Comparison of ENCODE assay signal across 13 cellular contexts in genomic region chr11:127651175-127651887, GRCh38.
DNase-seq lines count a peak whose midpoint lies in the region; ATAC-seq and TF ChIP-seq lines count a peak whose summit lies in the region.
"Had no signal": no experiment of that assay in that cellular context is flagged by ENCODE, and none has a peak within 500 bp of the region (broad histone marks: within the 10 kb centered on the region; RNA-seq: fewer than 3 reads in every experiment).

No MANE protein-coding gene starts in this region.

- no peak overlapping the region for H3K23ac ChIP-seq in neuronal stem cell (ENCODE audit: low read depth, low read length, poor library complexity)

- no peak overlapping the region for H2BK12ac ChIP-seq in neuronal stem cell (ENCODE audit: low read length)

- H3K27me3 ChIP-seq in MG63 (no peaks in the 10 kb centered on the region), neuronal stem cell (ENCODE audit: control insufficient read depth in 3 of 3, insufficient read depth in 3 of 3, low read depth in 1 of 3, low read length in 3 of 3) (no peaks in the 10 kb centered on the region)

- no peak overlapping the region for H3K4ac ChIP-seq in neuronal stem cell (ENCODE audit: low read length)

- H3K9me3 ChIP-seq in MG63 (no peaks in the 10 kb centered on the region), neuronal stem cell (replicated peaks in 1 of 2; ENCODE audit: control insufficient read depth in 2 of 2, insufficient read depth in 1 of 2, low read depth in 1 of 2, low read length in 2 of 2) (no peaks in the 10 kb centered on the region)

- H3K4me3 ChIP-seq in MG63 (no peak overlapping the region), neuronal stem cell (ENCODE audit: low read length in 2 of 2) (no peak overlapping the region), coronary artery (no peak overlapping the region)

- no peak overlapping the region for H2AK5ac ChIP-seq in neuronal stem cell (ENCODE audit: low read depth, low read length)

- H2BK120ac ChIP-seq in neuronal stem cell (ENCODE audit: low read depth, low read length) = no peak overlapping the region

- H4K8ac ChIP-seq in neuronal stem cell (ENCODE audit: low read depth, low read length) = no peak overlapping the region

- H3K9ac ChIP-seq in neuronal stem cell (ENCODE audit: low read depth, low read length, poor library complexity) = no peak overlapping the region

- no peaks in the 10 kb centered on the region for H3K4me1 ChIP-seq in neuronal stem cell (ENCODE audit: control insufficient read depth in 2 of 2, insufficient read depth in 1 of 2, low read depth in 1 of 2, low read length in 2 of 2)

- H4K91ac ChIP-seq in neuronal stem cell (ENCODE audit: low read depth, low read length, poor library complexity) = no peak overlapping the region

- H3K4me2 ChIP-seq in neuronal stem cell (ENCODE audit: insufficient read depth, low read length, poor library complexity, severe bottlenecking) = no peak overlapping the region

- DNase-seq in ELR (ENCODE audit: low read depth) (peak; percentile 95), MG63 (peak; percentile 50), dermis blood vessel endothelial cell (peak; percentile 22), neuronal stem cell (ENCODE audit: low spot score) (no peak), NCI-H2107 treated with DMSO at 0.1 percent for 48 hours (lab: John Stamatoyannopoulos, UW; ENCODE audit: unreplicated experiment) (no peak), coronary artery (ENCODE audit: low spot score) (no peak)
- DNase-seq: activated CD4-positive, alpha-beta T cell treated with anti-CD3 and anti-CD28 coated beads for 48 hours; CD4-positive, CD25-positive, alpha-beta regulatory T cell; Karpas-422; stimulated activated naive CD8-positive, alpha-beta T cell treated with anti-CD3 and anti-CD28 coated beads, Interleukin-15, amount 100 ng/mL, for 72 hours; T-helper 17 cell had no signal

- peak overlapping the region; percentile 43 for H2AFZ ChIP-seq in neuronal stem cell (ENCODE audit: low read length)

- H3K18ac ChIP-seq in neuronal stem cell (ENCODE audit: low read length) = no peak overlapping the region

- no peak overlapping the region for H3K14ac ChIP-seq in neuronal stem cell (ENCODE audit: low read length)

- H3K27ac ChIP-seq in neuronal stem cell (replicated peaks; ENCODE audit: low read length) = no peak overlapping the region
- no peak overlapping the region for H3K27ac ChIP-seq in coronary artery

- WGBS in neuronal stem cell (ENCODE audit: extremely low coverage in 2 of 2, insufficient read length in 2 of 2, insufficient replicate concordance in 1 of 2), 2 donors = no CpG with 5 or more reads among the region's 5 CpGs

- TF ChIP-seq CTCF in coronary artery (IDR thresholded peaks at IDR 0.05) = no peak

- no peak overlapping the region for H2BK5ac ChIP-seq in neuronal stem cell (ENCODE audit: low read length)

- no peak for ATAC-seq in GM19463 (IDR thresholded peaks at IDR 0.05; ENCODE audit: unreplicated experiment)
- ATAC-seq in HG03520 (IDR thresholded peaks at IDR 0.05; ENCODE audit: unreplicated experiment) = no peak
- ATAC-seq: T-helper 17 cell had no signal

- H3K79me1 ChIP-seq in neuronal stem cell (ENCODE audit: low read depth, low read length) = no peaks in the 10 kb centered on the region

- H2BK15ac ChIP-seq in neuronal stem cell (ENCODE audit: low read length) = no peak overlapping the region

- H3K36me3 ChIP-seq in MG63 = no peaks in the 10 kb centered on the region
- H3K36me3 ChIP-seq in neuronal stem cell (replicated peaks in 1 of 2; ENCODE audit: control insufficient read depth in 2 of 2, insufficient read depth in 2 of 2, low read length in 2 of 2) = no peaks in the 10 kb centered on the region

Comparison
In these comparisons a context has a peak if more than half of its experiments do, and no peak if none do; other contexts are left out.
1. DNase-seq: peak in ELR (single experiment), MG63 (single experiment) and dermis blood vessel endothelial cell (single experiment); none in neuronal stem cell (single experiment), NCI-H2107 treated with DMSO at 0.1 percent for 48 hours (single experiment) and coronary artery (single experiment).